Comparison of ENCODE assay signal across 21 cellular contexts in genomic region chr17:58410714-58411407, GRCh38. TPM values are rescaled to one million over a fixed set of nuclear protein-coding genes. Genes with fewer than 3 reads are reported as not detected.
DNase-seq lines count a peak whose midpoint lies in the region; ATAC-seq, FAIRE-seq and TF ChIP-seq lines count a peak whose summit lies in the region.
"Had no signal": no experiment of that assay in that cellular context is flagged by ENCODE, and none has a peak within 500 bp of the region (broad histone marks: within the 10 kb centered on the region; RNA-seq: fewer than 3 reads in every experiment).

No MANE protein-coding gene starts in this region.

- H3K9me2 ChIP-seq in PC-3 (replicated peaks; ENCODE audit: low read length): no peaks in the 10 kb centered on the region
- H3K9me2 ChIP-seq: SK-N-SH had no signal

- POLR2A ChIA-PET in Caco-2 (lab: Charles Lee): no interaction called here
- POLR2A ChIA-PET in PC-3 (lab: Charles Lee; ENCODE audit: unreplicated experiment): no interaction called here

- H3K4me1 ChIP-seq in Caco-2 (peaks cover 51% of the 10 kb centered on the region), PC-3 (ENCODE audit: insufficient read depth, low read length) (peaks cover 49% of the 10 kb centered on the region), duodenal mucosa (ENCODE audit: control insufficient read depth in 1 of 2, insufficient read depth in 2 of 2, low read length in 2 of 2) (peaks cover 0 to 3% of the 10 kb centered on the region in 2 donors), Peyer's patch (peaks cover 0 to 8% (median 0%) of the 10 kb centered on the region in 4 donors)

- H3K27ac ChIP-seq in PC-3 (ENCODE audit: low read length) (no peak overlapping the region), duodenal mucosa (ENCODE audit: low read depth, low read length) (no peak overlapping the region), Peyer's patch (peak overlapping the region in 1 of 4 donors; percentile 20)
- H3K27ac ChIP-seq: GM23248 had no signal

- CTCF ChIA-PET in Caco-2 (lab: Charles Lee): no interaction called here
- CTCF ChIA-PET in PC-3 (lab: Charles Lee): no interaction called here

- H4K20me1 ChIP-seq in PC-3 (ENCODE audit: low read length): no peaks in the 10 kb centered on the region

- H3K27me3 Mint-ChIP-seq in Caco-2 (ENCODE audit: insufficient read depth, unreplicated experiment) (no peaks in the 10 kb centered on the region), progenitor cell of endocrine pancreas (no peaks in the 10 kb centered on the region)

- H3K27ac Mint-ChIP-seq in Caco-2 (ENCODE audit: unreplicated experiment) (peak overlapping the region; percentile 9), progenitor cell of endocrine pancreas (peak overlapping the region; percentile 71)
- H3K27ac Mint-ChIP-seq: CD14-positive monocyte had no signal

- BruUV-seq in Caco-2 (replicated peaks; lab: Mats Ljungman, UMichigan) (no TSS peak), PC-3 (replicated peaks; lab: Mats Ljungman, UMichigan) (no TSS peak)

- H3K79me2 ChIP-seq in PC-3 (ENCODE audit: low read length): peaks cover 38% of the 10 kb centered on the region

- H3K4me3 ChIP-seq in Caco-2 (ENCODE audit: low read depth, low read length) (no peak overlapping the region), PC-3 (ENCODE audit: low read length) (no peak overlapping the region), duodenal mucosa (ENCODE audit: low read depth in 1 of 2, low read length in 2 of 2) (peak overlapping the region; percentile 35 to 73), Peyer's patch (peak overlapping the region in 2 of 4 donors; percentile 7 to 47)
- H3K4me3 ChIP-seq: GM23248 had no signal

- no peaks in the 10 kb centered on the region for H3F3A ChIP-seq in PC-3 (ENCODE audit: low read length, unreplicated experiment)

- H3K4me2 ChIP-seq in PC-3 (ENCODE audit: low read length): peak overlapping the region; percentile 87; the same call in 1 of the 2 replicates
- H3K4me2 ChIP-seq: SK-N-SH had no signal

- DNase-seq in Caco-2 (no peak), PC-3 (no peak), progenitor cell of endocrine pancreas (ENCODE audit: low spot score, unreplicated experiment) (no peak), GM12892 (ENCODE audit: insufficient read length) (no peak), T1000 (lab: John Stamatoyannopoulos, UW) (no peak), Peyer's patch (no peak)
- DNase-seq: ACHN; AML-193; COR-L47; GDM1; HCEC 1CT; NCI-H1105 treated with DMSO at 0.1 percent for 48 hours; NCI-H1694; NCI-H510A; NCI-H748 treated with DMSO at 0.1 percent for 48 hours; NK-92 treated with Interleukin-12 subunit alpha and Interleukin-12 subunit beta, amount 100 ng/mL, for 24 hours; SHP77 treated with DMSO at 0.1 percent for 48 hours; SK-N-SH had no signal

- intact Hi-C loops in Caco-2 (cut with micrococcal nuclease; ENCODE audit: unreplicated experiment) (no loop called here), PC-3 (cut with micrococcal nuclease) (no loop called here)

- H2AFZ ChIP-seq in PC-3 (ENCODE audit: low read length): no peak overlapping the region
- H2AFZ ChIP-seq: GM23248 had no signal

- H3K36me3 Mint-ChIP-seq in Caco-2 (ENCODE audit: insufficient read depth, unreplicated experiment) (peaks cover 77% of the 10 kb centered on the region), progenitor cell of endocrine pancreas (ENCODE audit: insufficient read depth) (no peaks in the 10 kb centered on the region)
- H3K36me3 Mint-ChIP-seq: CD14-positive monocyte had no signal

- H3K4me3 Mint-ChIP-seq in Caco-2 (ENCODE audit: unreplicated experiment) (peak overlapping the region; percentile 90), progenitor cell of endocrine pancreas (ENCODE audit: low read depth) (no peak overlapping the region)

- ATAC-seq in PC-3: no peak

- no peaks in the 10 kb centered on the region for H3K9me3 ChIP-seq in Caco-2
- H3K9me3 ChIP-seq in PC-3 (ENCODE audit: low read length): no peaks in the 10 kb centered on the region
- H3K9me3 ChIP-seq in duodenal mucosa (ENCODE audit: control insufficient read depth in 1 of 2, low read length in 2 of 2): no peaks in the 10 kb centered on the region
- no peaks in the 10 kb centered on the region for H3K9me3 ChIP-seq in Peyer's patch
- H3K9me3 ChIP-seq: SK-N-SH had no signal

- H3K36me3 ChIP-seq in Caco-2 (ENCODE audit: control insufficient read depth, insufficient read depth, low read length) (no peaks in the 10 kb centered on the region), PC-3 (ENCODE audit: low read depth, low read length) (no peaks in the 10 kb centered on the region), duodenal mucosa (ENCODE audit: control insufficient read depth in 1 of 2, insufficient read depth in 2 of 2, low read length in 2 of 2) (no peaks in the 10 kb centered on the region), Peyer's patch (no peaks in the 10 kb centered on the region)

- no peak for TF ChIP-seq CTCF in Caco-2 (IDR thresholded peaks at IDR 0.05; ENCODE audit: insufficient read depth in 1 of 2, low read depth in 1 of 2, low read length in 1 of 2, severe bottlenecking in 1 of 2, unreplicated experiment in 1 of 2)
- TF ChIP-seq CTCF in PC-3 (conservative IDR thresholded peaks at IDR 0.05; ENCODE audit: low read depth, low read length): no peak
- no peak for TF ChIP-seq CTCF in progenitor cell of endocrine pancreas (IDR thresholded peaks at IDR 0.05; ENCODE audit: unreplicated experiment)
- no peak for TF ChIP-seq CTCF in Peyer's patch (IDR thresholded peaks at IDR 0.05)

- TF ChIP-seq POLR2A in GM12892 (IDR thresholded peaks at IDR 0.05; ENCODE audit: low read depth, low read length) (no peak), Peyer's patch (IDR thresholded peaks at IDR 0.05) (no peak)

- H3K9me3 Mint-ChIP-seq in Caco-2 (ENCODE audit: unreplicated experiment) (no peaks in the 10 kb centered on the region), progenitor cell of endocrine pancreas (ENCODE audit: low read depth) (no peaks in the 10 kb centered on the region)
- H3K9me3 Mint-ChIP-seq: CD14-positive monocyte had no signal

- H3K9ac ChIP-seq in PC-3 (ENCODE audit: low read length) (no peak overlapping the region), duodenal mucosa (ENCODE audit: low read depth in 1 of 2, low read length in 2 of 2) (peak overlapping the region in 1 of 2 donors; percentile 91)
- H3K9ac ChIP-seq: GM23248, SK-N-SH had no signal

- H3K27me3 ChIP-seq in Caco-2 (replicated peaks; ENCODE audit: control insufficient read depth, insufficient read depth, low read length) (no peaks in the 10 kb centered on the region), PC-3 (ENCODE audit: low read length) (no peaks in the 10 kb centered on the region), duodenal mucosa (ENCODE audit: control insufficient read depth in 1 of 2, insufficient read depth in 2 of 2, low read length in 2 of 2) (no peaks in the 10 kb centered on the region), Peyer's patch (no peaks in the 10 kb centered on the region)

- FAIRE-seq in GM12892 (lab: Jason Lieb, UNC): no peak

- H3K4me1 Mint-ChIP-seq in Caco-2 (ENCODE audit: low read depth, unreplicated experiment): peaks cover 27% of the 10 kb centered on the region
- H3K4me1 Mint-ChIP-seq in progenitor cell of endocrine pancreas (ENCODE audit: low read depth): peaks cover 41% of the 10 kb centered on the region
- H3K4me1 Mint-ChIP-seq: CD14-positive monocyte had no signal

RNA-seq across cellular contexts. Expression of gene RNF43, which starts 6.5 kb away (rescaled TPM):
- total RNA-seq in Caco-2 (2022): 84.2 and 87.1 TPM in 2 replicates
- 3.8 and 8.5 TPM in 2 replicates for total RNA-seq in PC-3 (2014; rRNA removed)
- 18.7 and 19.2 TPM in 2 replicates for total RNA-seq in progenitor cell of endocrine pancreas
- polyA plus RNA-seq in GM12892 (2012; ENCODE audit: missing spikeins): 2.7 TPM
- total RNA-seq in Peyer's patch: 100 to 1,000 TPM in 2 of 4 donors, 10 to 100 TPM in 2; 46.9 to 104 (median 85.4) TPM
- polyA plus RNA-seq: SK-N-SH had no signal

RNA-seq across cellular contexts. Expression of gene SUPT4H1, which starts 58.9 kb away (rescaled TPM):
- total RNA-seq in Caco-2 (2022) (70.9 and 71.4 TPM in 2 replicates), PC-3 (2014; rRNA removed) (100.0 and 116 TPM in 2 replicates), progenitor cell of endocrine pancreas (89.6 and 95.7 TPM in 2 replicates), Peyer's patch (10 to 100 TPM; 31.9 to 56.1 (median 47.9) TPM)
- 94.9 TPM for polyA plus RNA-seq in GM12892 (2012; ENCODE audit: missing spikeins)

Comparison
In these comparisons a context has a peak if more than half of its experiments do, and no peak if none do; other contexts are left out.
1. H3K4me3 ChIP-seq: peak in duodenal mucosa (2 of 2); none in Caco-2 (single experiment) and PC-3 (single experiment).